ENCODE assay signal across 16 cellular contexts in genomic region chr11:131626761-131627160, GRCh38.
DNase-seq lines count a peak whose midpoint lies in the region; TF ChIP-seq lines count a peak whose summit lies in the region.
"Had no signal": no experiment of that assay in that cellular context is flagged by ENCODE, and none has a peak within 500 bp of the region (broad histone marks: within the 10 kb centered on the region; RNA-seq: fewer than 3 reads in every experiment).

No MANE protein-coding gene starts in this region.

- H3K4me3 Mint-ChIP-seq in brain = no peak overlapping the region
- H3K4me3 Mint-ChIP-seq: CD4-positive, alpha-beta T cell; T-helper 17 cell had no signal

- peak overlapping the region in 3 of 5 experiments; percentile 36 to 77 (median 73) for H3K27ac Mint-ChIP-seq in brain
- H3K27ac Mint-ChIP-seq: CD4-positive, alpha-beta T cell; T-helper 17 cell had no signal

- no peaks in the 10 kb centered on the region for H3K9me3 Mint-ChIP-seq in brain
- H3K9me3 Mint-ChIP-seq: CD4-positive, alpha-beta T cell had no signal

- intact Hi-C loops in posterior vena cava (cut with DNase I) = no loop called here

- H3K27me3 Mint-ChIP-seq in brain = no peaks in the 10 kb centered on the region

- peak; percentile 1 for DNase-seq in CD1c-positive myeloid dendritic cell (ENCODE audit: extremely low spot score)
- peak; percentile 1 for DNase-seq in COR-L47 (lab: John Stamatoyannopoulos, UW)
- peak; percentile 79 for DNase-seq in NCI-H1105 (lab: John Stamatoyannopoulos, UW)
- no peak for DNase-seq in cerebellar cortex (ENCODE audit: low spot score)
- DNase-seq in superior temporal gyrus (ENCODE audit: extremely low spot score) = no peak
- no peak for DNase-seq in posterior vena cava (ENCODE audit: low spot score)
- DNase-seq: CD4-positive, alpha-beta T cell; DMS79; GOT3; NCI-H1048; NCI-H187; NCI-H82; RPMI8226; SIG-M5; T-helper 17 cell had no signal

- no peak for TF ChIP-seq CTCF in brain (conservative IDR thresholded peaks at IDR 0.05)

- H3K4me1 Mint-ChIP-seq in brain = peaks cover 67% of the 10 kb centered on the region
- H3K4me1 Mint-ChIP-seq: T-helper 17 cell had no signal

- no peaks in the 10 kb centered on the region for H3K36me3 Mint-ChIP-seq in brain

Comparison
In these comparisons a context has a peak if more than half of its experiments do, and no peak if none do; other contexts are left out.
1. DNase-seq: peak in CD1c-positive myeloid dendritic cell (single experiment), COR-L47 (single experiment) and NCI-H1105 (single experiment); none in cerebellar cortex (single experiment), superior temporal gyrus (single experiment) and posterior vena cava (single experiment).